Comparison of ENCODE assay signal across 35 cellular contexts in genomic region chr6:46590765-46591164, GRCh38.
DNase-seq lines count a peak whose midpoint lies in the region; ATAC-seq, FAIRE-seq and TF ChIP-seq lines count a peak whose summit lies in the region.
"Had no signal": no experiment of that assay in that cellular context is flagged by ENCODE, and none has a peak within 500 bp of the region (broad histone marks: within the 10 kb centered on the region; RNA-seq: fewer than 3 reads in every experiment).

No MANE protein-coding gene starts in this region.

- H3K4me3 ChIP-seq in HepG2 (replicated peaks in 1 of 3; ENCODE audit: insufficient read depth in 1 of 3, low read depth in 2 of 3, low read length in 3 of 3) (no peak overlapping the region), right lobe of liver (no peak overlapping the region), A549 (no peak overlapping the region), IMR-90 (ENCODE audit: insufficient read depth, low read depth, low read length) (no peak overlapping the region), small intestine (ENCODE audit: low read depth in 1 of 2, low read length in 2 of 2) (no peak overlapping the region)
- H3K4me3 ChIP-seq: BLaER1; BLaER1 treated with 17β-estradiol and CSF1 and Interleukin-3, amounts not matched to agents 10 nM and 100 nM had no signal

- no peak overlapping the region for H2AK9ac ChIP-seq in IMR-90 (replicated peaks; ENCODE audit: low read depth, low read length, poor library complexity)

- H4K91ac ChIP-seq in IMR-90 (ENCODE audit: insufficient read depth, low read depth, low read length): no peak overlapping the region

- H3K9me1 ChIP-seq in IMR-90 (ENCODE audit: insufficient read depth, low read length): no peaks in the 10 kb centered on the region

- no peak overlapping the region for H3K56ac ChIP-seq in IMR-90 (ENCODE audit: extremely low read depth, insufficient read depth, low read length)

- TF ChIP-seq CTCF in HepG2 (CRISPR knock-in tag; IDR thresholded peaks at IDR 0.05) (no peak), right lobe of liver (IDR thresholded peaks at IDR 0.05) (no peak), A549 (IDR thresholded peaks at IDR 0.05) (no peak), IMR-90 (conservative IDR thresholded peaks at IDR 0.05; ENCODE audit: low read depth, low read length) (no peak), HFFc6 (IDR thresholded peaks at IDR 0.05) (no peak)

- no peaks in the 10 kb centered on the region for H3K4me1 Mint-ChIP-seq in HFFc6 (ENCODE audit: low read depth)
- peaks cover 6% of the 10 kb centered on the region for H3K4me1 Mint-ChIP-seq in stimulated activated memory B cell treated with anti-CD40 and anti-IgM and Interleukin-4, amounts not matched to agents 10 μg/mL and 1 μg/mL and 100 μg/mL, for 72 hours
- H3K4me1 Mint-ChIP-seq: B cell; CD14-positive monocyte; CD4-positive, alpha-beta memory T cell; CD4-positive, CD25-positive, alpha-beta regulatory T cell; CD8-positive, alpha-beta memory T cell had no signal

- TF ChIP-seq RAD21 in HepG2 (CRISPR knock-in tag; IDR thresholded peaks at IDR 0.05) (no peak), A549 (conservative IDR thresholded peaks at IDR 0.05 in 1 of 2, IDR thresholded peaks at IDR 0.05 in 1 of 2) (no peak), IMR-90 (IDR thresholded peaks at IDR 0.05; ENCODE audit: low read length) (no peak)

- H4K8ac ChIP-seq in IMR-90 (ENCODE audit: low read depth in 2 of 2, low read length in 2 of 2): no peak overlapping the region

- DNase-seq in HepG2 (ENCODE audit: low spot score): no peak
- DNase-seq in right lobe of liver: no peak
- DNase-seq in A549 (ENCODE audit: low read depth in 1 of 2, low spot score in 1 of 2): no peak
- no peak for DNase-seq in IMR-90
- DNase-seq in small intestine: no peak
- DNase-seq in HFFc6: no peak
- DNase-seq in stimulated activated CD4-positive, alpha-beta T cell treated with anti-CD3 and anti-CD28 coated beads, Interleukin-1b, Interleukin-23, amount 100 ng/mL, for 48 hours: no peak
- DNase-seq: 8988T; ACHN; AML-193; BE2C; C1 segment of cervical spinal cord; Caco-2; Calu3; CD4-positive, alpha-beta memory T cell; CD4-positive, alpha-beta T cell; CD4-positive, CD25-positive, alpha-beta regulatory T cell; CD8-positive, alpha-beta memory T cell; CD8-positive, alpha-beta T cell; COR-L47; DMS 273 treated with DMSO at 0.1 percent for 48 hours; DMS153; DMS53; DMS79; DMS79 treated with DMSO at 0.1 percent for 48 hours; DND-41; EL had no signal

- H3K27me3 ChIP-seq in HepG2 (ENCODE audit: control insufficient read depth in 1 of 2, insufficient read depth in 2 of 2, low read length in 2 of 2): no peaks in the 10 kb centered on the region
- no peaks in the 10 kb centered on the region for H3K27me3 ChIP-seq in right lobe of liver
- no peaks in the 10 kb centered on the region for H3K27me3 ChIP-seq in IMR-90 (ENCODE audit: control insufficient read depth, insufficient read depth, low read length)
- no peaks in the 10 kb centered on the region for H3K27me3 ChIP-seq in small intestine (ENCODE audit: control insufficient read depth in 2 of 2, insufficient read depth in 2 of 2, low read length in 2 of 2)
- H3K27me3 ChIP-seq: BE2C; BLaER1; BLaER1 treated with 17β-estradiol and CSF1 and Interleukin-3, amounts not matched to agents 10 nM and 100 nM had no signal

- H3K36me3 ChIP-seq in HepG2 (replicated peaks in 1 of 2; ENCODE audit: control insufficient read depth in 1 of 2, insufficient read depth in 2 of 2, low read length in 2 of 2) (no peaks in the 10 kb centered on the region), right lobe of liver (peaks cover 0 to 4% (median 1%) of the 10 kb centered on the region in 4 donors), IMR-90 (ENCODE audit: control insufficient read depth, insufficient read depth, low read length) (no peaks in the 10 kb centered on the region), small intestine (ENCODE audit: control insufficient read depth in 2 of 2, insufficient read depth in 2 of 2, low read length in 2 of 2) (no peaks in the 10 kb centered on the region)
- H3K36me3 ChIP-seq: BE2C; BLaER1; BLaER1 treated with 17β-estradiol and CSF1 and Interleukin-3, amounts not matched to agents 10 nM and 100 nM had no signal

- dilution Hi-C loops in IMR-90 (cut with HindIII; ENCODE audit: low sequenced_read_pairs, unreplicated experiment): no loop called here

- H3K14ac ChIP-seq in IMR-90 (replicated peaks; ENCODE audit: low read depth, low read length): no peak overlapping the region

- in situ Hi-C loops in HepG2 (cut with HindIII; ENCODE audit: extremely low pct_ligation_motif_present, low pct_unique_long_range_greater_than_20kb): no loop called here
- in situ Hi-C loops in IMR-90 (cut with MboI; ENCODE audit: low sequenced_read_pairs): no loop called here

- ATAC-seq in HepG2: no peak
- ATAC-seq in right lobe of liver: no peak
- no peak for ATAC-seq in A549
- ATAC-seq in IMR-90 (ENCODE audit: low read depth): no peak
- ATAC-seq in stimulated activated memory B cell treated with anti-CD40 and anti-IgM and Interleukin-4, amounts not matched to agents 10 μg/mL and 1 μg/mL and 100 μg/mL, for 72 hours: no peak
- ATAC-seq: CD8-positive, alpha-beta T cell had no signal

- peaks cover 2% of the 10 kb centered on the region; the same call in 1 of the 2 replicates for H3K27me3 Mint-ChIP-seq in HFFc6 (ENCODE audit: insufficient read depth)
- H3K27me3 Mint-ChIP-seq in stimulated activated memory B cell treated with anti-CD40 and anti-IgM and Interleukin-4, amounts not matched to agents 10 μg/mL and 1 μg/mL and 100 μg/mL, for 72 hours: peaks cover 20% of the 10 kb centered on the region
- H3K27me3 Mint-ChIP-seq: CD4-positive, CD25-positive, alpha-beta regulatory T cell had no signal

- no peaks in the 10 kb centered on the region for H3K4me1 ChIP-seq in HepG2 (ENCODE audit: insufficient read depth, low read length)
- H3K4me1 ChIP-seq in right lobe of liver: peaks cover 0 to 15% (median 0%) of the 10 kb centered on the region in 4 donors
- H3K4me1 ChIP-seq in A549: no peaks in the 10 kb centered on the region
- H3K4me1 ChIP-seq in IMR-90 (ENCODE audit: control insufficient read depth, insufficient read depth, low read length): no peaks in the 10 kb centered on the region
- no peaks in the 10 kb centered on the region for H3K4me1 ChIP-seq in small intestine (ENCODE audit: control insufficient read depth in 2 of 2, insufficient read depth in 1 of 2, low read depth in 1 of 2, low read length in 1 of 2)
- H3K4me1 ChIP-seq: BE2C; BLaER1; BLaER1 treated with 17β-estradiol and CSF1 and Interleukin-3, amounts not matched to agents 10 nM and 100 nM; Caco-2 had no signal

- no peak overlapping the region for H3K18ac ChIP-seq in IMR-90 (ENCODE audit: low read depth, low read length)

- H3K9ac ChIP-seq in HepG2 (ENCODE audit: insufficient read depth, low read depth, low read length): no peak overlapping the region
- no peak overlapping the region for H3K9ac ChIP-seq in IMR-90 (ENCODE audit: low read depth, low read length)
- H3K9ac ChIP-seq: BLaER1; BLaER1 treated with 17β-estradiol and CSF1 and Interleukin-3, amounts not matched to agents 10 nM and 100 nM had no signal

- H2AK5ac ChIP-seq in IMR-90 (ENCODE audit: low read depth, low read length): no peak overlapping the region

- no peak overlapping the region for H4K5ac ChIP-seq in IMR-90 (ENCODE audit: low read depth, low read length)

- H3K27ac ChIP-seq in HepG2 (ENCODE audit: extremely low read length, insufficient read depth, low read length) (no peak overlapping the region), right lobe of liver (no peak overlapping the region), A549 (no peak overlapping the region), IMR-90 (ENCODE audit: insufficient read depth, low read length) (no peak overlapping the region), small intestine (ENCODE audit: low read depth in 1 of 2, low read length in 1 of 2) (no peak overlapping the region)
- H3K27ac ChIP-seq: 22Rv1; BLaER1; BLaER1 treated with 17β-estradiol and CSF1 and Interleukin-3, amounts not matched to agents 10 nM and 100 nM; C4-2B had no signal

- no peak overlapping the region for H2BK15ac ChIP-seq in IMR-90 (ENCODE audit: low read depth, low read length)

- no peaks in the 10 kb centered on the region for H3K79me1 ChIP-seq in IMR-90 (ENCODE audit: low read depth in 1 of 2, low read length in 2 of 2)

- H3K4me3 Mint-ChIP-seq in HFFc6: no peak overlapping the region
- no peak overlapping the region for H3K4me3 Mint-ChIP-seq in stimulated activated memory B cell treated with anti-CD40 and anti-IgM and Interleukin-4, amounts not matched to agents 10 μg/mL and 1 μg/mL and 100 μg/mL, for 72 hours
- H3K4me3 Mint-ChIP-seq: B cell; CD14-positive monocyte; CD4-positive, alpha-beta T cell; CD4-positive, CD25-positive, alpha-beta regulatory T cell; CD8-positive, alpha-beta memory T cell; CD8-positive, alpha-beta T cell had no signal

- no peak overlapping the region for H3K23ac ChIP-seq in IMR-90 (ENCODE audit: low read depth, low read length)

- no peak for TF ChIP-seq POLR2A in HepG2 (IDR thresholded peaks at IDR 0.05; ENCODE audit: insufficient read depth in 1 of 2, low read depth in 2 of 2, low read length in 2 of 2)
- no peak for TF ChIP-seq POLR2A in right lobe of liver (IDR thresholded peaks at IDR 0.05)
- no peak for TF ChIP-seq POLR2A in A549 (IDR thresholded peaks at IDR 0.05; ENCODE audit: low read length)
- no peak for TF ChIP-seq POLR2A in IMR-90 (IDR thresholded peaks at IDR 0.05; ENCODE audit: low read depth, low read length)

- CTCF ChIA-PET in HepG2 (lab: Yijun Ruan, JAX; ENCODE audit: low intra/inter-chr PET ratio, low total read pairs) (no interaction called here), A549 (lab: Yijun Ruan, JAX) (no interaction called here), IMR-90 (lab: Yijun Ruan, JAX) (no interaction called here)

- peaks cover 7% of the 10 kb centered on the region for H3K9me3 ChIP-seq in HepG2 (ENCODE audit: low read length)
- peaks cover 0 to 7% (median 2%) of the 10 kb centered on the region in 4 donors for H3K9me3 ChIP-seq in right lobe of liver
- H3K9me3 ChIP-seq in A549: no peaks in the 10 kb centered on the region; the same call in 2 of the 3 replicates
- H3K9me3 ChIP-seq in IMR-90 (ENCODE audit: control insufficient read depth, insufficient read depth, low read length): no peaks in the 10 kb centered on the region
- no peaks in the 10 kb centered on the region for H3K9me3 ChIP-seq in small intestine (ENCODE audit: control insufficient read depth, low read depth)
- H3K9me3 ChIP-seq: BE2C, Caco-2 had no signal

- FAIRE-seq in HepG2 (lab: Jason Lieb, UNC): no peak
- FAIRE-seq in A549 (lab: Jason Lieb, UNC): no peak
- FAIRE-seq in small intestine (lab: Jason Lieb, UNC): peak; percentile 15
- FAIRE-seq: D721Med had no signal

- no peak overlapping the region for H2BK5ac ChIP-seq in IMR-90 (ENCODE audit: low read depth, low read length, poor library complexity, severe bottlenecking)

- no peak overlapping the region for H2BK120ac ChIP-seq in IMR-90 (ENCODE audit: low read depth, low read length)

- no peak for TF ChIP-seq EP300 in HepG2 (IDR thresholded peaks at IDR 0.05; ENCODE audit: low read depth in 2 of 2, low read length in 2 of 2)
- no peak for TF ChIP-seq EP300 in HepG2 (CRISPR knock-in tag; IDR thresholded peaks at IDR 0.05; ENCODE audit: borderline replicate concordance)
- no peak for TF ChIP-seq EP300 in A549 (IDR thresholded peaks at IDR 0.05)

- H2AFZ ChIP-seq in HepG2 (ENCODE audit: low read length) (no peak overlapping the region), IMR-90 (replicated peaks; ENCODE audit: low read length, poor library complexity) (no peak overlapping the region)

- peaks cover 27% of the 10 kb centered on the region for H3K9me3 Mint-ChIP-seq in HFFc6
- H3K9me3 Mint-ChIP-seq in stimulated activated memory B cell treated with anti-CD40 and anti-IgM and Interleukin-4, amounts not matched to agents 10 μg/mL and 1 μg/mL and 100 μg/mL, for 72 hours: peaks cover 9% of the 10 kb centered on the region

- intact Hi-C loops in HepG2 (cut with micrococcal nuclease; ENCODE audit: unreplicated experiment): no loop called here
- intact Hi-C loops in right lobe of liver (cut with DNase I): no loop called here
- intact Hi-C loops in IMR-90 (cut with micrococcal nuclease): no loop called here

- H3K4me2 ChIP-seq in HepG2 (ENCODE audit: low read depth, low read length): no peak overlapping the region
- H3K4me2 ChIP-seq in A549: no peak overlapping the region
- H3K4me2 ChIP-seq in IMR-90 (ENCODE audit: low read depth, low read length): no peak overlapping the region
- H3K4me2 ChIP-seq: BLaER1; BLaER1 treated with 17β-estradiol and CSF1 and Interleukin-3, amounts not matched to agents 10 nM and 100 nM had no signal

- BruUV-seq in HepG2 (replicated peaks; lab: Mats Ljungman, UMichigan) (no TSS peak), IMR-90 (replicated peaks; lab: Mats Ljungman, UMichigan) (no TSS peak)

- H4K20me1 ChIP-seq in HepG2 (ENCODE audit: insufficient read depth, low read length) (no peaks in the 10 kb centered on the region), IMR-90 (ENCODE audit: insufficient read depth, low read length) (no peaks in the 10 kb centered on the region)
- H4K20me1 ChIP-seq: BLaER1; BLaER1 treated with 17β-estradiol and CSF1 and Interleukin-3, amounts not matched to agents 10 nM and 100 nM had no signal

- H3K36me3 Mint-ChIP-seq in HFFc6 (ENCODE audit: low read depth): no peaks in the 10 kb centered on the region
- H3K36me3 Mint-ChIP-seq in stimulated activated memory B cell treated with anti-CD40 and anti-IgM and Interleukin-4, amounts not matched to agents 10 μg/mL and 1 μg/mL and 100 μg/mL, for 72 hours: no peaks in the 10 kb centered on the region
- H3K36me3 Mint-ChIP-seq: CD14-positive monocyte; CD4-positive, alpha-beta memory T cell; CD4-positive, CD25-positive, alpha-beta regulatory T cell; CD8-positive, alpha-beta memory T cell; CD8-positive, alpha-beta T cell had no signal

- H3K4ac ChIP-seq in IMR-90 (ENCODE audit: low read depth, low read length): no peak overlapping the region

- no peaks in the 10 kb centered on the region for H3K79me2 ChIP-seq in HepG2 (ENCODE audit: insufficient read depth, low read length)

- POLR2A ChIA-PET in HepG2 (lab: Yijun Ruan, JAX) (no interaction called here), A549 (lab: Yijun Ruan, JAX) (no interaction called here), IMR-90 (lab: Charles Lee; ENCODE audit: unreplicated experiment) (no interaction called here)

- no peak overlapping the region for H2BK20ac ChIP-seq in IMR-90 (ENCODE audit: low read depth, low read length)

- H3K27ac Mint-ChIP-seq in HFFc6: no peak overlapping the region
- no peak overlapping the region for H3K27ac Mint-ChIP-seq in stimulated activated memory B cell treated with anti-CD40 and anti-IgM and Interleukin-4, amounts not matched to agents 10 μg/mL and 1 μg/mL and 100 μg/mL, for 72 hours
- H3K27ac Mint-ChIP-seq: B cell; CD14-positive monocyte; CD4-positive, alpha-beta memory T cell; CD4-positive, alpha-beta T cell; CD4-positive, CD25-positive, alpha-beta regulatory T cell; CD8-positive, alpha-beta memory T cell; CD8-positive, alpha-beta T cell had no signal

Comparison
In these comparisons a context has a peak if more than half of its experiments do, and no peak if none do; other contexts are left out.
1. Of the 38 proteins assayed by ChIP-seq in both HepG2 and A549: peak only in HepG2: none; only in A549: none; in both: MAFK; in neither: 37.